Comparison of ENCODE assay signal across 9 cellular contexts in genomic region chr10:122301055-122301810, GRCh38. TPM values are rescaled to one million over a fixed set of nuclear protein-coding genes. Genes with fewer than 3 reads are reported as not detected.
DNase-seq lines count a peak whose midpoint lies in the region; ATAC-seq, FAIRE-seq and TF ChIP-seq lines count a peak whose summit lies in the region.
"Had no signal": no experiment of that assay in that cellular context is flagged by ENCODE, and none has a peak within 500 bp of the region (broad histone marks: within the 10 kb centered on the region; RNA-seq: fewer than 3 reads in every experiment).

No MANE protein-coding gene starts in this region.

- DNase-seq in H54 (ENCODE audit: insufficient read length, low spot score) = peak; percentile 49
- DNase-seq in SW480 (ENCODE audit: low spot score) = peak; percentile 84
- peak; percentile 78 for DNase-seq in fibroblast of the aortic adventitia (ENCODE audit: low read depth)
- DNase-seq in small intestine = peak; percentile 9
- DNase-seq in KG1 (lab: John Stamatoyannopoulos, UW) = no peak
- DNase-seq in activated CD4-positive, CD25-positive, alpha-beta regulatory T cell (lab: John Stamatoyannopoulos, UW) = no peak
- no peak for DNase-seq in NCI-H1105 treated with DMSO at 0.1 percent for 48 hours (lab: John Stamatoyannopoulos, UW)
- DNase-seq: NCI-H2107 had no signal

- 58 to 60% (median 58%) methylated on average over 12 of the region's 12 CpGs for WGBS in small intestine, 3 donors

- TF ChIP-seq POLR2A in H54 (IDR thresholded peaks at IDR 0.05; ENCODE audit: low read depth, low read length) = no peak

- TF ChIP-seq CTCF in fibroblast of the aortic adventitia (IDR thresholded peaks at IDR 0.05; ENCODE audit: insufficient read depth, low read length) = no peak

- H3K4me3 ChIP-seq in fibroblast of the aortic adventitia (ENCODE audit: low read depth, low read length) (no peak overlapping the region), small intestine (ENCODE audit: low read depth in 1 of 2, low read length in 2 of 2) (no peak overlapping the region)

- no peaks in the 10 kb centered on the region for H3K4me1 ChIP-seq in small intestine (ENCODE audit: control insufficient read depth in 2 of 2, insufficient read depth in 1 of 2, low read depth in 1 of 2, low read length in 1 of 2)

- no peak overlapping the region for H3K27ac ChIP-seq in small intestine (ENCODE audit: low read depth in 1 of 2, low read length in 1 of 2)

- no peaks in the 10 kb centered on the region for H3K27me3 ChIP-seq in small intestine (ENCODE audit: control insufficient read depth in 2 of 2, insufficient read depth in 2 of 2, low read length in 2 of 2)

- H3K36me3 ChIP-seq in small intestine (ENCODE audit: control insufficient read depth in 2 of 2, insufficient read depth in 2 of 2, low read length in 2 of 2) = no peaks in the 10 kb centered on the region

- no peak for ATAC-seq in HG03457 (IDR thresholded peaks at IDR 0.05; ENCODE audit: unreplicated experiment)

- H3K9me3 ChIP-seq in small intestine (ENCODE audit: control insufficient read depth, low read depth) = no peaks in the 10 kb centered on the region

- FAIRE-seq in H54 (lab: Jason Lieb, UNC) = peak; percentile 78
- no peak for FAIRE-seq in small intestine (lab: Jason Lieb, UNC)

RNA-seq across cellular contexts. Expression of gene BTBD16, which starts 30.1 kb away (rescaled TPM):
- 0.09 TPM in 1 of 2 replicates, not detected in the other for total RNA-seq in fibroblast of the aortic adventitia (ENCODE audit: low replicate concordance)
- polyA plus RNA-seq in small intestine = under 1 TPM in 1 of 3 donors, not detected in 2; 0.18 TPM

Comparison
In these comparisons a context has a peak if more than half of its experiments do, and no peak if none do; other contexts are left out.
1. DNase-seq: peak in H54 (single experiment), SW480 (single experiment), fibroblast of the aortic adventitia (single experiment) and small intestine (single experiment); none in KG1 (single experiment), activated CD4-positive, CD25-positive, alpha-beta regulatory T cell (0 of 4) and NCI-H1105 treated with DMSO at 0.1 percent for 48 hours (single experiment).